2 cellular contexts compared by ENCODE assay signal in genomic region chr1:38477811-38478210, GRCh38.
TF ChIP-seq lines count a peak whose summit lies in the region.

No MANE protein-coding gene starts in this region.

TF ChIP-seq in GM23338, 12 proteins besides CTCF, POLR2A, EP300 and RAD21:
- TF ChIP-seq REST (IDR thresholded peaks at IDR 0.05; ENCODE audit: unreplicated experiment) (no peak), ZNF331 (CRISPR knock-in tag; IDR thresholded peaks at IDR 0.05; ENCODE audit: low read depth) (no peak), STAT1 (IDR thresholded peaks at IDR 0.05; ENCODE audit: unreplicated experiment) (no peak), EZH2 (IDR thresholded peaks at IDR 0.05; ENCODE audit: low read depth, unreplicated experiment) (no peak), ETS1 (IDR thresholded peaks at IDR 0.05) (no peak), NANOG (IDR thresholded peaks at IDR 0.05; ENCODE audit: borderline replicate concordance) (no peak), POLR2AphosphoS5 (IDR thresholded peaks at IDR 0.05; ENCODE audit: low read depth) (no peak)

TF ChIP-seq in H1, 55 proteins besides CTCF, POLR2A, EP300 and RAD21:
- TF ChIP-seq BRCA1 (IDR thresholded peaks at IDR 0.05; ENCODE audit: low read depth, low read length) (no peak), CBX5 (IDR thresholded peaks at IDR 0.05; ENCODE audit: low read depth, low read length) (no peak), SAP30 (IDR thresholded peaks at IDR 0.05; ENCODE audit: insufficient read depth, insufficient replicate concordance, low read length) (no peak), PHF8 (conservative IDR thresholded peaks at IDR 0.05; ENCODE audit: low read depth, low read length) (no peak), NRF1 (IDR thresholded peaks at IDR 0.05; ENCODE audit: low read depth, low read length) (no peak), ASH2L (IDR thresholded peaks at IDR 0.05; ENCODE audit: low read length) (no peak), SUZ12 (IDR thresholded peaks at IDR 0.05; ENCODE audit: low read length) (no peak), CBX8 (IDR thresholded peaks at IDR 0.05; ENCODE audit: borderline replicate concordance, low read depth, low read length) (no peak), EGR1 (IDR thresholded peaks at IDR 0.05; ENCODE audit: borderline replicate concordance, low read depth, low read length) (no peak), SIRT6 (IDR thresholded peaks at IDR 0.05; ENCODE audit: low read length) (no peak), NANOG (IDR thresholded peaks at IDR 0.05; ENCODE audit: insufficient read depth, low read depth, low read length, poor library complexity, severe bottlenecking) (no peak), GABPA (IDR thresholded peaks at IDR 0.05; ENCODE audit: borderline replicate concordance, insufficient read depth, low read length) (no peak), SP1 (IDR thresholded peaks at IDR 0.05; ENCODE audit: low read depth, low read length) (no peak)
